In genomic region chr15:65839354-65839901, GRCh38 we compare ENCODE assay signal across 14 cellular contexts.
"Had no signal": no experiment of that assay in that cellular context is flagged by ENCODE, and none has a peak within 500 bp of the region (broad histone marks: within the 10 kb centered on the region; RNA-seq: fewer than 3 reads in every experiment).

No MANE protein-coding gene starts in this region.

- DNase-seq: activated CD4-positive, alpha-beta T cell treated with anti-CD3 and anti-CD28 coated beads, Interleukin-2, amount 10 ng/mL, durations not matched to agents 7 days and 5 days; activated CD8-positive, alpha-beta memory T cell treated with anti-CD3 and anti-CD28 coated beads, Interleukin-2, amount 50 U/mL, for 4 hours; activated gamma-delta T cell; activated T-cell treated with anti-CD3 and anti-CD28 coated beads, Interleukin-2, amount 50 U/mL, for 48 hours; cerebellar nuclear complex; cortex of kidney; effector CD4-positive, alpha-beta T cell; mesenchymal stem cell; stimulated activated naive CD8-positive, alpha-beta T cell treated with anti-CD3 and anti-CD28 coated beads, Interleukin-15, Interleukin-2, amounts not matched to agents 100 U/mL and 50 U/mL, for 24 hours; substantia nigra; uterus had no signal

- H3K27ac Mint-ChIP-seq: activated CD4-positive, alpha-beta T cell treated with anti-CD3 and anti-CD28 coated beads, Interleukin-2, amount 10 ng/mL, durations not matched to agents 7 days and 5 days; activated naive CD4-positive, alpha-beta T cell treated with anti-CD3 and anti-CD28 coated beads, Interleukin-2, amount 50 U/mL, for 24 hours had no signal

- H3K27me3 Mint-ChIP-seq: activated CD4-positive, alpha-beta T cell treated with anti-CD3 and anti-CD28 coated beads, Interleukin-2, amount 10 ng/mL, durations not matched to agents 7 days and 5 days; activated naive CD4-positive, alpha-beta T cell treated with anti-CD3 and anti-CD28 coated beads, Interleukin-2, amount 50 U/mL, for 24 hours; natural killer cell treated with Interleukin-12 subunit alpha and Interleukin-12 subunit beta and Interleukin-15 and Interleukin-18, amount 100 ng/mL, for 72 hours had no signal

- H3K36me3 Mint-ChIP-seq: activated naive CD4-positive, alpha-beta T cell treated with anti-CD3 and anti-CD28 coated beads, Interleukin-2, amount 50 U/mL, for 24 hours; natural killer cell treated with Interleukin-12 subunit alpha and Interleukin-12 subunit beta and Interleukin-15 and Interleukin-18, amount 100 ng/mL, for 72 hours had no signal

- ATAC-seq: activated CD4-positive, CD25-positive, alpha-beta regulatory T cell treated with anti-CD3 and anti-CD28 coated beads, Interleukin-2, amount 50 U/mL, for 24 hours; natural killer cell treated with Interleukin-12 subunit alpha and Interleukin-12 subunit beta and Interleukin-15 and Interleukin-18, amount 100 ng/mL, for 72 hours; stimulated activated naive CD8-positive, alpha-beta T cell treated with anti-CD3 and anti-CD28 coated beads, Interleukin-15, Interleukin-2, amounts not matched to agents 100 U/mL and 50 U/mL, for 24 hours had no signal

- H3K4me3 Mint-ChIP-seq: activated CD4-positive, alpha-beta T cell treated with anti-CD3 and anti-CD28 coated beads, Interleukin-2, amount 10 ng/mL, durations not matched to agents 7 days and 5 days; activated naive CD4-positive, alpha-beta T cell treated with anti-CD3 and anti-CD28 coated beads, Interleukin-2, amount 50 U/mL, for 24 hours; natural killer cell treated with Interleukin-12 subunit alpha and Interleukin-12 subunit beta and Interleukin-15 and Interleukin-18, amount 100 ng/mL, for 72 hours had no signal

- H3K9me3 Mint-ChIP-seq: activated CD4-positive, alpha-beta T cell treated with anti-CD3 and anti-CD28 coated beads, Interleukin-2, amount 10 ng/mL, durations not matched to agents 7 days and 5 days; activated naive CD4-positive, alpha-beta T cell treated with anti-CD3 and anti-CD28 coated beads, Interleukin-2, amount 50 U/mL, for 24 hours; natural killer cell treated with Interleukin-12 subunit alpha and Interleukin-12 subunit beta and Interleukin-15 and Interleukin-18, amount 100 ng/mL, for 72 hours had no signal
